9 cellular contexts compared by ENCODE assay signal in the genomic region with DNA sequence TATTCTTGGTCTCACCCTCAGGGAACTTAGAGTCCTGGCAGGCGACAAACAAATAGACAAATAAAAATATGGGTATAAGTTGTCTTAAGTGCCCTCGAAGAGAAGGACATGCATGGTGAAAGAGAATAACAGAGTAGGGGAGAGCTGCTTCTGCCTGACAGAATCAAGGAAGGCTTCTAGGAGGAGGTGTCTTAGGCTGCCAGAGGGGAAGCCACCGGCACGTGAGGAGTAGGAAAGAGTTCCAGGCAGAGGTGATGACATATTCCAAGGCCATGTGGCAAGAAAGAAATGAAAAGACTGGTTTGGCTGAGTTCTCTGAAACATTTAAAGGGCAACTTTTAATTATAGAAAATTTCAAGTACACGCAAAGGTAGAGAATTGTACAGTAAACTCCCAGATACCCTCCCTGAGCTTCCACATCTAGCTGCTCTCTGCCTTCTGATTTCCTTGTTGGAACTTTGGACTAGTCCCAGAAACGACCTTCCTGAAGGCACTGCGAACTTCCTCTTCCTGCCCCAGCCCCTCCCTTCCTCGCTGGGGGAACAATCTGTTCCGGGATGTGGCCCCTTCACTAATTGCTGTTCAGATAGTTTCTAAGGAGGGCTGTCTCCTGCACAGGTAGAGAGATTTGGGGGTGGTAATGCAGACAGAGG.
DNase-seq lines count a peak whose midpoint lies in the region; ATAC-seq and TF ChIP-seq lines count a peak whose summit lies in the region.
"Had no signal": no experiment of that assay in that cellular context is flagged by ENCODE, and none has a peak within 500 bp of the region (broad histone marks: within the 10 kb centered on the region; RNA-seq: fewer than 3 reads in every experiment).

No MANE protein-coding gene starts in this region.

- H3K9me3 ChIP-seq in MM.1S (replicated peaks; ENCODE audit: insufficient read depth, low read length) (no peaks in the 10 kb centered on the region), mucosa of descending colon (no peaks in the 10 kb centered on the region)

- H3K9me2 ChIP-seq in MM.1S (replicated peaks; ENCODE audit: insufficient read depth, low read length), result no peaks in the 10 kb centered on the region

- H3K4me3 ChIP-seq in MM.1S (ENCODE audit: low read length) (peak overlapping the region; percentile 45), coronary artery (peak overlapping the region; percentile 47), mucosa of descending colon (no peak overlapping the region)

- H3K4me1 ChIP-seq in MM.1S (ENCODE audit: low read length) (no peaks in the 10 kb centered on the region), mucosa of descending colon (ENCODE audit: low read depth) (peaks cover 6% of the 10 kb centered on the region)

- intact Hi-C loops in mucosa of descending colon (cut with DNase I, micrococcal nuclease), result loop anchor here (5.0 to 10.0 kb wide), 3 partner anchors 252 to 612 kb away; no protein-coding TSS in a partner anchor

- peak; percentile 91 for ATAC-seq in mucosa of descending colon
- no peak for ATAC-seq in GM18861 (IDR thresholded peaks at IDR 0.05; ENCODE audit: unreplicated experiment)

- H3K27ac ChIP-seq in C4-2B (peak overlapping the region; percentile 15; the same call in 1 of the 2 replicates), MM.1S (ENCODE audit: low read length) (no peak overlapping the region), coronary artery (no peak overlapping the region)

- no peaks in the 10 kb centered on the region for H3F3A ChIP-seq in MM.1S (ENCODE audit: insufficient read depth, low read length)

- TF ChIP-seq CTCF in C4-2B (conservative IDR thresholded peaks at IDR 0.05) (no peak), MM.1S (IDR thresholded peaks at IDR 0.05; ENCODE audit: low read length) (no peak), coronary artery (IDR thresholded peaks at IDR 0.05) (no peak), mucosa of descending colon (IDR thresholded peaks at IDR 0.05) (no peak)

- H3K27me3 ChIP-seq in MM.1S (replicated peaks; ENCODE audit: insufficient read depth, low read length), result peaks cover 9% of the 10 kb centered on the region; the same call in 1 of the 2 replicates

- no peak overlapping the region for H3K9ac ChIP-seq in MM.1S (ENCODE audit: low read length)

- DNase-seq in MM.1S, result no peak
- DNase-seq in coronary artery (ENCODE audit: low spot score), result no peak
- DNase-seq in mucosa of descending colon, result peak; percentile 41 to 55 (median 46)
- no peak for DNase-seq in activated CD4-positive, CD25-positive, alpha-beta regulatory T cell (lab: John Stamatoyannopoulos, UW)
- no peak for DNase-seq in NCI-H526 treated with DMSO at 0.1 percent for 48 hours (lab: John Stamatoyannopoulos, UW)
- DNase-seq in NCI-H2227 (lab: John Stamatoyannopoulos, UW; ENCODE audit: unreplicated experiment), result no peak
- DNase-seq: naive B cell had no signal

- H3K36me3 ChIP-seq in MM.1S (replicated peaks; ENCODE audit: insufficient read depth, low read length), result no peaks in the 10 kb centered on the region
- H3K36me3 ChIP-seq in mucosa of descending colon (ENCODE audit: low read depth), result no peaks in the 10 kb centered on the region

- peak overlapping the region; percentile 83 for H3K4me2 ChIP-seq in MM.1S (ENCODE audit: low read depth, low read length)

- no peaks in the 10 kb centered on the region for H3K79me2 ChIP-seq in MM.1S (ENCODE audit: low read length)

- H2AFZ ChIP-seq in MM.1S (ENCODE audit: low read length), result peak overlapping the region; percentile 74

- no peaks in the 10 kb centered on the region for H4K20me1 ChIP-seq in MM.1S (ENCODE audit: insufficient read depth, low read length)

Comparison
In these comparisons a context has a peak if more than half of its experiments do, and no peak if none do; other contexts are left out.
1. DNase-seq: peak in mucosa of descending colon (3 of 3); none in MM.1S (single experiment), coronary artery (single experiment), activated CD4-positive, CD25-positive, alpha-beta regulatory T cell (0 of 4), NCI-H526 treated with DMSO at 0.1 percent for 48 hours (single experiment) and NCI-H2227 (single experiment).